ENCODE assay signal across 8 cellular contexts in the genomic region with DNA sequence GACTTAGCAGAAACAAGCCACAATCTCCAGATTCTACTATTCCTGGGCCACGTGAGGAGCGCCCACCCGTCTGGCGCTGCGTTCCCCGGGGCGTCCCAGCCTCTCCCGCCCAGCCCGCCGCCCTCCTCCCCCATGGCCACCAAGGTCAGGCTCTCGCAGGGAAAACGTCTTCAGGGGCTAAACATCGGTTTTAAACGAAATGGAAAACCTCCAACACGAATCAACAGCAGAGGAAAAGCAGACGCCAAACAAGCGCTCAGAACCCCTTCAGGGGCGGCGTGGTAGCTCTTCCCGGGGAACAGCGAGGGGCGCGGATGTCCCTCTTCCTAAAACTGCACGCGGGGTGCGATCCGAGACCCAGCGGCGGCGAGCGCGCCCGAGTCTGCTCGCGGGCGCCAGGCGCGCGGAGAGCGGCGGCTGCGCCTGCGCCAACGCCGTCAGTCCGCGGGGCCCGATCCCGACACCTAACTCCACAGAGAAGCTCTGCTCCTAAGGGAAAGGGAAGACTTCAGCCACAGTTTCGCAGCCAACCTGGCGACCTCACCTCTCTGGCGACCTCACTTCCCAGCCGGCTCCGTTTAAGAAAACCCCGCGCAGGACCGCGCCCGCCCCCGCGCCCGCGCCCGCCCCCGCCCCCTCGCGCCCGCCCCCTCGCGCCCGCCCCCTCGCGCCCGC. TPM values are rescaled to one million over a fixed set of nuclear protein-coding genes. Genes with fewer than 3 reads are reported as not detected.
A peak's percentile ranks its signal among the peaks of the same experiment; 100 is the strongest.
DNase-seq lines count a peak whose midpoint lies in the region; ATAC-seq and TF ChIP-seq lines count a peak whose summit lies in the region.

No MANE protein-coding gene starts in this region.

- H3K4me3 Mint-ChIP-seq in Calu3 (ENCODE audit: low read depth, unreplicated experiment): peak overlapping the region; percentile 98

- no peaks in the 10 kb centered on the region for H3K27me3 Mint-ChIP-seq in Calu3 (ENCODE audit: unreplicated experiment)

- H3K4me3 ChIP-seq in HL-60 (replicated peaks; ENCODE audit: insufficient read depth, low read length) (peak overlapping the region; percentile 86), NT2/D1 (ENCODE audit: insufficient read length, low read depth) (peak overlapping the region; percentile 84), esophagus squamous epithelium (peak overlapping the region; percentile 85 to 95 (median 92)), muscle layer of duodenum (ENCODE audit: low read depth in 1 of 2, low read length in 2 of 2) (peak overlapping the region; percentile 63 to 94)

- BruUV-seq in Calu3 (replicated peaks; lab: Mats Ljungman, UMichigan): TSS peak; percentile 71

- intact Hi-C loops in Calu3 (cut with micrococcal nuclease; ENCODE audit: unreplicated experiment): no loop called here
- intact Hi-C loops in esophagus squamous epithelium (cut with DNase I): loop anchor here (10.0 kb wide), 1 partner anchor 62 kb away; no protein-coding TSS in a partner anchor

- DNase-seq in Calu3 (peak; percentile 72), HL-60 (ENCODE audit: low read depth in 1 of 2, low spot score in 1 of 2) (peak; percentile 69 to 74), NT2/D1 (ENCODE audit: low read depth, low spot score) (peak; percentile 44), esophagus squamous epithelium (lab: John Stamatoyannopoulos, UW) (no peak)
- peak; percentile 79 to 84 for DNase-seq in activated T-cell treated with anti-CD3 and anti-CD28 coated beads, Interleukin-2, amount 50 U/mL, for 48 hours
- peak; percentile 73 for DNase-seq in stimulated activated naive CD8-positive, alpha-beta T cell treated with anti-CD3 and anti-CD28 coated beads, Interleukin-15, Interleukin-2, amounts not matched to agents 100 U/mL and 50 U/mL, for 24 hours

- peak overlapping the region; percentile 95 for H3K9ac ChIP-seq in NT2/D1 (ENCODE audit: insufficient read length, low read depth)

- H3K36me3 ChIP-seq in NT2/D1 (ENCODE audit: insufficient read depth, insufficient read length, low read length) (peaks cover 33% of the 10 kb centered on the region), esophagus squamous epithelium (peaks cover 2 to 11% (median 5%) of the 10 kb centered on the region in 3 donors), muscle layer of duodenum (ENCODE audit: control insufficient read depth in 1 of 2, insufficient read depth in 2 of 2, low read length in 2 of 2) (peaks cover 8 to 9% of the 10 kb centered on the region in 2 donors)

- TF ChIP-seq CTCF in Calu3 (IDR thresholded peaks at IDR 0.05; ENCODE audit: unreplicated experiment) (no peak), HL-60 (IDR thresholded peaks at IDR 0.05; ENCODE audit: insufficient read depth, low read length) (no peak), esophagus squamous epithelium (IDR thresholded peaks at IDR 0.05) (peak in 1 of 6 experiments; percentile 12)

- CTCF ChIA-PET in Calu3 (lab: Charles Lee): interaction anchor here (0.8 to 1.2 kb wide), 4 partner anchors 40 to 465 kb away, joined by 3 to 4 read pairs (median 3); a partner anchor contains a TSS

- H3K27me3 ChIP-seq in HL-60 (ENCODE audit: insufficient read depth, poor library complexity, severe bottlenecking) (no peaks in the 10 kb centered on the region), NT2/D1 (ENCODE audit: insufficient read depth, insufficient read length) (no peaks in the 10 kb centered on the region), esophagus squamous epithelium (no peaks in the 10 kb centered on the region), muscle layer of duodenum (ENCODE audit: low read depth, low read length) (no peaks in the 10 kb centered on the region)

- peaks cover 47% of the 10 kb centered on the region for H3K36me3 Mint-ChIP-seq in Calu3 (ENCODE audit: insufficient read depth, unreplicated experiment)

- 0% methylated on average over 10 to 28 of the region's 74 CpGs for WGBS in esophagus squamous epithelium, 2 donors

- peak in 2 of 4 donors; percentile 5 to 29 for TF ChIP-seq POLR2A in esophagus squamous epithelium (IDR thresholded peaks at IDR 0.05)

- H3K27ac Mint-ChIP-seq in Calu3 (ENCODE audit: unreplicated experiment): no peak overlapping the region

- peak; percentile 50 for ATAC-seq in GM19467 (IDR thresholded peaks at IDR 0.05; ENCODE audit: unreplicated experiment)
- peak; percentile 65 for ATAC-seq in stimulated activated naive CD8-positive, alpha-beta T cell treated with anti-CD3 and anti-CD28 coated beads, Interleukin-15, Interleukin-2, amounts not matched to agents 100 U/mL and 50 U/mL, for 24 hours

- H3K4me1 Mint-ChIP-seq in Calu3 (ENCODE audit: low read depth, unreplicated experiment): peaks cover 7% of the 10 kb centered on the region

- H3K4me1 ChIP-seq in NT2/D1 (ENCODE audit: insufficient read depth, insufficient read length): peaks cover 3% of the 10 kb centered on the region
- peaks cover 6 to 39% (median 11%) of the 10 kb centered on the region in 3 donors for H3K4me1 ChIP-seq in esophagus squamous epithelium
- peaks cover 0 to 20% of the 10 kb centered on the region in 2 donors for H3K4me1 ChIP-seq in muscle layer of duodenum (ENCODE audit: control insufficient read depth in 1 of 2, insufficient read depth in 2 of 2, low read length in 2 of 2)

- H3K27ac ChIP-seq in HL-60 (replicated peaks) (peak overlapping the region; percentile 89), esophagus squamous epithelium (peak overlapping the region; percentile 87 to 94 (median 93)), muscle layer of duodenum (ENCODE audit: low read length) (peak overlapping the region; percentile 60)

- no peaks in the 10 kb centered on the region for H3K9me3 ChIP-seq in NT2/D1 (ENCODE audit: insufficient read depth, low read length)
- H3K9me3 ChIP-seq in esophagus squamous epithelium: no peaks in the 10 kb centered on the region
- no peaks in the 10 kb centered on the region for H3K9me3 ChIP-seq in muscle layer of duodenum (ENCODE audit: control insufficient read depth in 1 of 2, low read length in 2 of 2)

- H3K9me3 Mint-ChIP-seq in Calu3 (ENCODE audit: low read depth, unreplicated experiment): no peaks in the 10 kb centered on the region

RNA-seq across cellular contexts. Expression of a gene that starts 0.5 kb away (rescaled TPM):
- total RNA-seq in Calu3 (2022) (36.1 and 37.7 TPM in 2 replicates), esophagus squamous epithelium (10 to 100 TPM in 1 of 4 donors, 1 to 10 TPM in 3; 8.0 to 14.7 (median 9.2) TPM)

RNA-seq across cellular contexts. Expression of a gene that starts 27.5 kb away (rescaled TPM):
- total RNA-seq in Calu3 (2022) (0.54 and 0.64 TPM in 2 replicates), esophagus squamous epithelium (under 1 TPM in 3 of 4 donors, not detected in 1; under 0.01 to 0.21 (median 0.04) TPM)
